In the genomic region with DNA sequence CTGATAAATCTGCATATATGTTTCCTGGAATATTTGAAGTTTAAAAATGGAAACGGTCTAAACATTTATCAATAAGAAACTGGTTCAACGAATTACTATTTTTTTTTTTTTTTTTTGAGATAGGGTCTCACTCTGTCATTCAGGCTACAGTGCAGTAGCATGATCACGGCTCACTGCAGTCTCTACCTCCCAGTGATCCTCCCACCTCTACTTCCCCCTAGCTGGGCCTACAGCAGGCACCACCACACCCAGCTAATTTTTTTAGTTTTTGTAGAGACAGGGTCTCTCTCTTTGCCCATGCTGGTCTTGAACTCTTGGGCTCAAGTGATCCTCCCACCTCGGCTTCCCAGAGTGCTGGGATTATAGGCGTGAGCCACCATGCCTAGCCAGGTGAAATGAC, we compare ENCODE assay signal across 16 cellular contexts.
DNase-seq lines count a peak whose midpoint lies in the region; ATAC-seq and TF ChIP-seq lines count a peak whose summit lies in the region.
"Had no signal": no experiment of that assay in that cellular context is flagged by ENCODE, and none has a peak within 500 bp of the region (broad histone marks: within the 10 kb centered on the region; RNA-seq: fewer than 3 reads in every experiment).

No MANE protein-coding gene starts in this region.

- H2BK15ac ChIP-seq in mesenchymal stem cell (ENCODE audit: low read depth, poor library complexity, severe bottlenecking), result no peak overlapping the region

- peak overlapping the region; percentile 41 for H4K8ac ChIP-seq in mesenchymal stem cell (ENCODE audit: low read length)

- no peak overlapping the region for H3K14ac ChIP-seq in mesenchymal stem cell (ENCODE audit: low read length in 2 of 2)

- H3K23ac ChIP-seq in mesenchymal stem cell (ENCODE audit: low read length in 2 of 2), result no peak overlapping the region

- H2AFZ ChIP-seq in mesenchymal stem cell (ENCODE audit: low read depth, low read length), result no peak overlapping the region
- H2AFZ ChIP-seq: GM23248 had no signal

- DNase-seq in Panc1 (ENCODE audit: low read depth, low spot score), result no peak
- DNase-seq in ascending aorta (ENCODE audit: low spot score in 2 of 2), result no peak
- DNase-seq in mesenchymal stem cell, result no peak
- DNase-seq in dorsolateral prefrontal cortex, result no peak
- no peak for DNase-seq in RWPE1 (ENCODE audit: low spot score)
- DNase-seq: C1 segment of cervical spinal cord; Calu3; CD4-positive, alpha-beta memory T cell; COR-L47; DND-41; GM23248; H7; HCEC 1CT had no signal

- H3K9me3 ChIP-seq in HUES6 (ENCODE audit: control insufficient read depth, insufficient read depth, low read depth, low read length) (no peaks in the 10 kb centered on the region), Panc1 (ENCODE audit: control insufficient read depth, insufficient read depth, low read depth, low read length) (no peaks in the 10 kb centered on the region), ascending aorta (no peaks in the 10 kb centered on the region), mesenchymal stem cell (ENCODE audit: control insufficient read depth, low read length) (no peaks in the 10 kb centered on the region)

- H3K4ac ChIP-seq in mesenchymal stem cell (ENCODE audit: low read depth in 1 of 2, low read length in 2 of 2), result no peak overlapping the region

- POLR2A ChIA-PET in Panc1 (lab: Charles Lee) (no interaction called here), RWPE1 (lab: Yijun Ruan, JAX; ENCODE audit: low non-redundant PET) (interaction anchor here (0.6 kb wide), 1 partner anchor 61 kb away, joined by 4 read pairs; no protein-coding TSS in a partner anchor)

- H3K9ac ChIP-seq in HUES6 (ENCODE audit: low read length) (no peak overlapping the region), mesenchymal stem cell (ENCODE audit: low read length) (no peak overlapping the region)
- H3K9ac ChIP-seq: GM23248 had no signal

- intact Hi-C loops in Panc1 (cut with micrococcal nuclease; ENCODE audit: unreplicated experiment) (no loop called here), ascending aorta (cut with DNase I) (no loop called here), dorsolateral prefrontal cortex (cut with DNase I) (no loop called here)

- 0 out of 2 replicates have a peak overlapping the region, but pooled peaks have one; percentile 27 for H3K27ac ChIP-seq in HUES6 (ENCODE audit: low read depth, low read length)
- no peak overlapping the region for H3K27ac ChIP-seq in Panc1 (ENCODE audit: low read length)
- peak overlapping the region; percentile 25 to 27 for H3K27ac ChIP-seq in ascending aorta
- no peak overlapping the region for H3K27ac ChIP-seq in mesenchymal stem cell (ENCODE audit: low read length, poor library complexity, severe bottlenecking)
- no peak overlapping the region for H3K27ac ChIP-seq in dorsolateral prefrontal cortex
- H3K27ac ChIP-seq in RWPE1, result no peak overlapping the region
- H3K27ac ChIP-seq: GM23248 had no signal

- in situ Hi-C loops in Panc1 (cut with HindIII; ENCODE audit: low pct_unique_long_range_greater_than_20kb, low sequenced_read_pairs), result no loop called here

- CTCF ChIA-PET in Panc1 (lab: Charles Lee) (no interaction called here), RWPE1 (lab: Yijun Ruan, JAX) (no interaction called here)

- peaks cover 5% of the 10 kb centered on the region for H3K79me1 ChIP-seq in mesenchymal stem cell (replicated peaks; ENCODE audit: low read length, poor library complexity, severe bottlenecking)

- no peak overlapping the region for H3K4me2 ChIP-seq in mesenchymal stem cell (ENCODE audit: low read length, poor library complexity, severe bottlenecking)

- no peak overlapping the region for H2BK12ac ChIP-seq in mesenchymal stem cell (ENCODE audit: low read length in 2 of 2)

- 0 out of 2 replicates have a peak, but pooled peaks cover 6% of the 10 kb centered on the region for H3K36me3 ChIP-seq in HUES6 (ENCODE audit: control insufficient read depth, insufficient read depth, low read length)
- H3K36me3 ChIP-seq in Panc1 (ENCODE audit: control insufficient read depth, insufficient read depth, low read length), result no peaks in the 10 kb centered on the region; the same call in 1 of the 2 replicates
- no peaks in the 10 kb centered on the region for H3K36me3 ChIP-seq in ascending aorta
- peaks cover 11 to 29% of the 10 kb centered on the region in 2 experiments for H3K36me3 ChIP-seq in mesenchymal stem cell (ENCODE audit: control insufficient read depth in 1 of 2, insufficient read depth in 2 of 2, low read depth in 1 of 2, low read length in 2 of 2)

- H2BK5ac ChIP-seq in mesenchymal stem cell (ENCODE audit: low read depth, low read length, poor library complexity, severe bottlenecking), result no peak overlapping the region

- H3K27me3 ChIP-seq in HUES6 (ENCODE audit: control insufficient read depth, insufficient read depth, low read length) (no peaks in the 10 kb centered on the region), Panc1 (ENCODE audit: control insufficient read depth, insufficient read depth, low read length) (no peaks in the 10 kb centered on the region), ascending aorta (no peaks in the 10 kb centered on the region), mesenchymal stem cell (ENCODE audit: control insufficient read depth in 1 of 2, insufficient read depth in 1 of 2, low read length in 2 of 2) (no peaks in the 10 kb centered on the region), dorsolateral prefrontal cortex (no peaks in the 10 kb centered on the region)

- no peak overlapping the region for H3K18ac ChIP-seq in mesenchymal stem cell (ENCODE audit: low read depth in 1 of 2, low read length in 2 of 2)

- H3K4me3 ChIP-seq in HUES6 (ENCODE audit: low read depth, low read length) (no peak overlapping the region), Panc1 (ENCODE audit: low read depth in 2 of 2, low read length in 2 of 2) (no peak overlapping the region), ascending aorta (no peak overlapping the region), mesenchymal stem cell (ENCODE audit: insufficient read depth in 1 of 2, low read depth in 1 of 2, low read length in 2 of 2) (no peak overlapping the region), dorsolateral prefrontal cortex (no peak overlapping the region)
- H3K4me3 ChIP-seq: GM23248 had no signal

- H2BK120ac ChIP-seq in mesenchymal stem cell (ENCODE audit: low read depth, low read length), result no peak overlapping the region

- 82% methylated on average over 4 of the region's 5 CpGs for WGBS in mesenchymal stem cell

- BruUV-seq in Panc1 (replicated peaks; lab: Mats Ljungman, UMichigan), result no TSS peak

- H4K91ac ChIP-seq in mesenchymal stem cell (ENCODE audit: low read length), result no peak overlapping the region

- TF ChIP-seq CTCF in Panc1 (IDR thresholded peaks at IDR 0.05) (no peak), ascending aorta (IDR thresholded peaks at IDR 0.05) (no peak), dorsolateral prefrontal cortex (IDR thresholded peaks at IDR 0.05 in 54 of 56, conservative IDR thresholded peaks at IDR 0.05 in 2 of 56; ENCODE audit: low read depth in 1 of 56, partially characterized antibody in 56 of 56) (no peak), RWPE1 (conservative IDR thresholded peaks at IDR 0.05; ENCODE audit: low read depth) (no peak)

- no peak overlapping the region for H2AK5ac ChIP-seq in mesenchymal stem cell (ENCODE audit: low read length, severe bottlenecking)

- peaks cover 30% of the 10 kb centered on the region for H3K4me1 ChIP-seq in HUES6 (ENCODE audit: control insufficient read depth, insufficient read depth, low read length)
- H3K4me1 ChIP-seq in Panc1 (ENCODE audit: control insufficient read depth, insufficient read depth, low read length), result no peaks in the 10 kb centered on the region; the same call in 1 of the 2 replicates
- H3K4me1 ChIP-seq in ascending aorta, result peaks cover 5 to 51% of the 10 kb centered on the region in 2 donors
- peaks cover 5% of the 10 kb centered on the region for H3K4me1 ChIP-seq in mesenchymal stem cell (ENCODE audit: control insufficient read depth, insufficient read depth, low read depth, low read length)

- 0 out of 2 replicates have a peak, but pooled peaks have one; percentile 38 for ATAC-seq in Panc1
- ATAC-seq in GM19452 (IDR thresholded peaks at IDR 0.05; ENCODE audit: unreplicated experiment), result no peak
- no peak for ATAC-seq in HG02759 (IDR thresholded peaks at IDR 0.05; ENCODE audit: unreplicated experiment)

Comparison
In these comparisons a context has a peak if more than half of its experiments do, and no peak if none do; other contexts are left out.
1. H3K27ac ChIP-seq: peak in HUES6 (single experiment) and ascending aorta (2 of 2); none in Panc1 (single experiment), mesenchymal stem cell (single experiment), dorsolateral prefrontal cortex (0 of 59) and RWPE1 (single experiment).